Comparison of ENCODE assay signal across 8 cellular contexts in genomic region chr3:13014755-13015285, GRCh38. TPM values are rescaled to one million over a fixed set of nuclear protein-coding genes. Genes with fewer than 3 reads are reported as not detected.
DNase-seq lines count a peak whose midpoint lies in the region; ATAC-seq and TF ChIP-seq lines count a peak whose summit lies in the region.

No MANE protein-coding gene starts in this region.

- no peak for TF ChIP-seq CTCF in activated B cell treated with CpG ODN at 0.5 μM for 24 hours (IDR thresholded peaks at IDR 0.05)

- POLR2A ChIA-PET in activated B cell treated with CpG ODN at 0.5 μM for 24 hours (lab: Charles Lee), result interaction anchor here (0.6 to 18.4 kb wide), 21 partner anchors 7 to 437 kb away, joined by 3 to 465 read pairs (median 7); partner anchors contain the start of gene IQSEC1

- peak overlapping the region; percentile 100 for H3K27ac Mint-ChIP-seq in activated CD8-positive, alpha-beta memory T cell treated with anti-CD3 and anti-CD28 coated beads, Interleukin-2, amount 10 ng/mL, durations not matched to agents 7 days and 5 days
- H3K27ac Mint-ChIP-seq in activated B cell treated with CpG ODN at 0.5 μM for 24 hours, result peak overlapping the region; percentile 95
- H3K27ac Mint-ChIP-seq in immature natural killer cell, result peak overlapping the region; percentile 99 to 100 (median 100)
- H3K27ac Mint-ChIP-seq in stimulated activated naive CD8-positive, alpha-beta T cell treated with anti-CD3 and anti-CD28 coated beads, Interleukin-15, amount 100 ng/mL, for 72 hours, result peak overlapping the region; percentile 93 to 97

- H3K27me3 Mint-ChIP-seq in activated CD8-positive, alpha-beta memory T cell treated with anti-CD3 and anti-CD28 coated beads, Interleukin-2, amount 10 ng/mL, durations not matched to agents 7 days and 5 days, result no peaks in the 10 kb centered on the region
- H3K27me3 Mint-ChIP-seq in activated B cell treated with CpG ODN at 0.5 μM for 24 hours (no peaks in the 10 kb centered on the region), immature natural killer cell (ENCODE audit: low read depth in 3 of 3) (peaks cover 19 to 41% (median 25%) of the 10 kb centered on the region in 3 donors)
- H3K27me3 Mint-ChIP-seq in stimulated activated naive CD8-positive, alpha-beta T cell treated with anti-CD3 and anti-CD28 coated beads, Interleukin-15, amount 100 ng/mL, for 72 hours, result no peaks in the 10 kb centered on the region

- ATAC-seq in activated CD8-positive, alpha-beta memory T cell treated with anti-CD3 and anti-CD28 coated beads, Interleukin-2, amount 10 ng/mL, durations not matched to agents 7 days and 5 days, result no peak
- no peak for ATAC-seq in activated B cell treated with CpG ODN at 0.5 μM for 24 hours (ENCODE audit: low read depth)
- ATAC-seq in stimulated activated naive CD8-positive, alpha-beta T cell treated with anti-CD3 and anti-CD28 coated beads, Interleukin-15, amount 100 ng/mL, for 72 hours, result no peak
- ATAC-seq in GM21360 (IDR thresholded peaks at IDR 0.05; ENCODE audit: unreplicated experiment), result no peak
- ATAC-seq in HG02973 (IDR thresholded peaks at IDR 0.05; ENCODE audit: unreplicated experiment), result no peak

- no peak for DNase-seq in activated CD8-positive, alpha-beta memory T cell treated with anti-CD3 and anti-CD28 coated beads, Interleukin-2, amount 10 ng/mL, durations not matched to agents 7 days and 5 days
- no peak for DNase-seq in activated CD8-positive, alpha-beta memory T cell treated with anti-CD3 and anti-CD28 coated beads for 24 hours
- no peak for DNase-seq in activated B cell treated with CpG ODN at 0.5 μM for 24 hours
- DNase-seq in immature natural killer cell, result no peak
- peak in 1 of 2 donors; percentile 39 for DNase-seq in stimulated activated naive CD8-positive, alpha-beta T cell treated with anti-CD3 and anti-CD28 coated beads, Interleukin-15, amount 100 ng/mL, for 72 hours
- DNase-seq in stimulated activated CD4-positive, alpha-beta T cell treated with anti-CD3 and anti-CD28 coated beads, Interleukin-12 subunit alpha, Interleukin-12 subunit beta, amount 100 ng/mL, for 4 hours, result no peak

- CTCF ChIA-PET in activated CD8-positive, alpha-beta memory T cell treated with anti-CD3 and anti-CD28 coated beads, Interleukin-2, amount 10 ng/mL, durations not matched to agents 7 days and 5 days (lab: Charles Lee), result interaction anchor here (0.8 to 12.1 kb wide), 5 partner anchors 18 to 77 kb away, joined by 3 to 120 read pairs (median 3); no protein-coding TSS in a partner anchor
- CTCF ChIA-PET in activated B cell treated with CpG ODN at 0.5 μM for 24 hours (lab: Charles Lee), result interaction anchor here (1.0 to 1.6 kb wide), 5 partner anchors 10 to 77 kb away, joined by 4 to 5 read pairs (median 5); no protein-coding TSS in a partner anchor

- H3K4me3 Mint-ChIP-seq in activated CD8-positive, alpha-beta memory T cell treated with anti-CD3 and anti-CD28 coated beads, Interleukin-2, amount 10 ng/mL, durations not matched to agents 7 days and 5 days, result peak overlapping the region; percentile 73
- H3K4me3 Mint-ChIP-seq in activated B cell treated with CpG ODN at 0.5 μM for 24 hours, result peak overlapping the region; percentile 100
- H3K4me3 Mint-ChIP-seq in immature natural killer cell, result peak overlapping the region; percentile 83 to 91 (median 89)
- H3K4me3 Mint-ChIP-seq in stimulated activated naive CD8-positive, alpha-beta T cell treated with anti-CD3 and anti-CD28 coated beads, Interleukin-15, amount 100 ng/mL, for 72 hours, result peak overlapping the region; percentile 79 to 86

- H3K36me3 Mint-ChIP-seq in activated CD8-positive, alpha-beta memory T cell treated with anti-CD3 and anti-CD28 coated beads, Interleukin-2, amount 10 ng/mL, durations not matched to agents 7 days and 5 days, result peaks cover 12% of the 10 kb centered on the region
- H3K36me3 Mint-ChIP-seq in activated B cell treated with CpG ODN at 0.5 μM for 24 hours (ENCODE audit: low read depth), result peaks cover 45% of the 10 kb centered on the region
- H3K36me3 Mint-ChIP-seq in immature natural killer cell, result peaks cover 0 to 5% (median 4%) of the 10 kb centered on the region in 3 donors

- intact Hi-C loops in activated B cell treated with CpG ODN at 0.5 μM for 24 hours (cut with micrococcal nuclease), result loop anchor here (1.0 kb wide), 2 partner anchors 8 to 13 kb away; no protein-coding TSS in a partner anchor

- peaks cover 63% of the 10 kb centered on the region for H3K4me1 Mint-ChIP-seq in activated CD8-positive, alpha-beta memory T cell treated with anti-CD3 and anti-CD28 coated beads, Interleukin-2, amount 10 ng/mL, durations not matched to agents 7 days and 5 days
- peaks cover 97% of the 10 kb centered on the region for H3K4me1 Mint-ChIP-seq in activated B cell treated with CpG ODN at 0.5 μM for 24 hours
- H3K4me1 Mint-ChIP-seq in immature natural killer cell, result peaks cover 85 to 87% of the 10 kb centered on the region in 2 donors
- H3K4me1 Mint-ChIP-seq in stimulated activated naive CD8-positive, alpha-beta T cell treated with anti-CD3 and anti-CD28 coated beads, Interleukin-15, amount 100 ng/mL, for 72 hours, result peaks cover 77% of the 10 kb centered on the region

- no peaks in the 10 kb centered on the region for H3K9me3 Mint-ChIP-seq in activated CD8-positive, alpha-beta memory T cell treated with anti-CD3 and anti-CD28 coated beads, Interleukin-2, amount 10 ng/mL, durations not matched to agents 7 days and 5 days (ENCODE audit: low read depth)
- H3K9me3 Mint-ChIP-seq in activated B cell treated with CpG ODN at 0.5 μM for 24 hours (no peaks in the 10 kb centered on the region), immature natural killer cell (no peaks in the 10 kb centered on the region)
- H3K9me3 Mint-ChIP-seq in stimulated activated naive CD8-positive, alpha-beta T cell treated with anti-CD3 and anti-CD28 coated beads, Interleukin-15, amount 100 ng/mL, for 72 hours, result no peaks in the 10 kb centered on the region

RNA-seq across cellular contexts. Expression of gene IQSEC1, which starts 58.4 kb away (rescaled TPM):
- total RNA-seq in activated CD8-positive, alpha-beta memory T cell treated with anti-CD3 and anti-CD28 coated beads, Interleukin-2, amount 10 ng/mL, durations not matched to agents 7 days and 5 days, result 10 to 100 TPM; 37.6 to 71.4 TPM
- total RNA-seq in activated B cell treated with CpG ODN at 0.5 μM for 24 hours, result 260 and 296 TPM in 2 replicates
- 10 to 100 TPM in 2 of 3 donors, 1 to 10 TPM in 1; 9.0 to 40.5 (median 15.3) TPM for polyA plus RNA-seq in immature natural killer cell
